Comparison of ENCODE assay signal across 9 cellular contexts in the genomic region with DNA sequence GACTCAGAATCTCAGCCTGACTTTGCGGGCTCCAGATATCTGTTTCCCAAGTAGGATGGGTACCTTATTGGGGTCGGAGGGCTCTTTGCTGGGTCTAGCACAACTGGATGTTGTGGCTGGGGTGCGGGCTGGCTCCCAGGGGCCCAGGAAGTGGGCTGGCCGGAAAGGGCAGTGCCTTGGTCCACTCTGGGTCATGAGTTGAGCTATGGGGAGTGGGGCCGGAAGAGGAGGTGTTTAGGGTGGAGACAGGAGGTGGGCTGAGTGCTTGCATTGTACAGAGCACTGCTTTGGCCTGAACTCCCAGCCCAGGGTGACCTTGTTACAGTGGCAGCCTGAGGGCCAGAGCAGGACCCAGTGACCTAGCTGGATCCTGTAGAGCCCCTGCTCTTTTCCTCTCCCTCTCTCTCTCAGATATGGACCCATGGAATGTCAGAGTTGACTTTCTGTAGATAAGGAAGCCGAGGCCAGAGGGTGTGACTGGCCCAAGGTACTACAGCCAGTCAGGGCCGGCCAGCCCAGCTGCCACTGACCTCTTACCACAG. TPM values are rescaled to one million over a fixed set of nuclear protein-coding genes. Genes with fewer than 3 reads are reported as not detected.
DNase-seq lines count a peak whose midpoint lies in the region; TF ChIP-seq lines count a peak whose summit lies in the region.
"Had no signal": no experiment of that assay in that cellular context is flagged by ENCODE, and none has a peak within 500 bp of the region (broad histone marks: within the 10 kb centered on the region; RNA-seq: fewer than 3 reads in every experiment).

No MANE protein-coding gene starts in this region.

- H3K9ac ChIP-seq in iPS-18a (ENCODE audit: low read length), result no peak overlapping the region
- peak overlapping the region; percentile 68 to 78 for H3K9ac ChIP-seq in stomach smooth muscle (ENCODE audit: low read length in 2 of 2)

- H3K36me3 ChIP-seq in adrenal gland (replicated peaks in 1 of 2), result peaks cover 0 to 20% of the 10 kb centered on the region in 2 donors
- H3K36me3 ChIP-seq in iPS-18a (ENCODE audit: control insufficient read depth, low read depth, low read length), result peaks cover 7% of the 10 kb centered on the region
- peaks cover 26 to 27% of the 10 kb centered on the region in 2 donors for H3K36me3 ChIP-seq in stomach smooth muscle (ENCODE audit: control insufficient read depth in 2 of 2, insufficient read depth in 2 of 2, low read length in 2 of 2)

- H3K27ac ChIP-seq in adrenal gland, result peak overlapping the region in 4 of 5 donors; percentile 70 to 91 (median 81)
- no peak overlapping the region for H3K27ac ChIP-seq in iPS-18a (ENCODE audit: low read length)
- peak overlapping the region; percentile 80 for H3K27ac ChIP-seq in stomach smooth muscle (ENCODE audit: low read length)

- 44 to 66% (median 56%) methylated on average over 7 of the region's 7 CpGs for WGBS in adrenal gland, 4 donors

- no peaks in the 10 kb centered on the region for H3K9me3 ChIP-seq in adrenal gland (replicated peaks in 1 of 3)
- H3K9me3 ChIP-seq in iPS-18a (ENCODE audit: control insufficient read depth, low read depth, low read length), result no peaks in the 10 kb centered on the region
- no peaks in the 10 kb centered on the region for H3K9me3 ChIP-seq in stomach smooth muscle (ENCODE audit: control insufficient read depth in 2 of 2, low read length in 2 of 2)

- no peaks in the 10 kb centered on the region for H3K27me3 ChIP-seq in adrenal gland
- H3K27me3 ChIP-seq in iPS-18a (ENCODE audit: control insufficient read depth, insufficient read depth, low read length), result no peaks in the 10 kb centered on the region
- H3K27me3 ChIP-seq in stomach smooth muscle (ENCODE audit: control insufficient read depth in 1 of 2, insufficient read depth in 2 of 2, low read length in 2 of 2), result no peaks in the 10 kb centered on the region

- H3K4me1 ChIP-seq in adrenal gland (replicated peaks in 1 of 2) (peaks cover 36 to 70% of the 10 kb centered on the region in 2 donors), iPS-18a (ENCODE audit: control insufficient read depth, low read depth, low read length) (peaks cover 40% of the 10 kb centered on the region), stomach smooth muscle (ENCODE audit: control insufficient read depth, insufficient read depth, low read length) (peaks cover 63% of the 10 kb centered on the region)

- intact Hi-C loops in adrenal gland (cut with DNase I), result no loop called here

- TF ChIP-seq CTCF in LNCaP clone FGC (IDR thresholded peaks at IDR 0.05; ENCODE audit: control insufficient read depth, extremely low read depth, insufficient read depth), result no peak
- no peak for TF ChIP-seq CTCF in adrenal gland (IDR thresholded peaks at IDR 0.05)

- no peak for TF ChIP-seq POLR2A in adrenal gland (IDR thresholded peaks at IDR 0.05)

- H3K4me3 ChIP-seq in LNCaP clone FGC (ENCODE audit: low read depth, low read length), result peak overlapping the region; percentile 57
- H3K4me3 ChIP-seq in adrenal gland, result peak overlapping the region in 1 of 4 donors; percentile 68
- peak overlapping the region; percentile 76 for H3K4me3 ChIP-seq in iPS-18a (ENCODE audit: low read length)
- H3K4me3 ChIP-seq in stomach smooth muscle (ENCODE audit: low read length in 2 of 2), result peak overlapping the region; percentile 77 to 89

- DNase-seq in LNCaP clone FGC (ENCODE audit: low read depth), result no peak
- peak in 1 of 7 donors; percentile 38 for DNase-seq in adrenal gland
- no peak for DNase-seq in DMS 273 treated with DMSO at 0.1 percent for 48 hours (lab: John Stamatoyannopoulos, UW)
- no peak for DNase-seq in NCI-H510A (lab: John Stamatoyannopoulos, UW)
- DNase-seq in DMS53 treated with DMSO at 0.1 percent for 48 hours (lab: John Stamatoyannopoulos, UW; ENCODE audit: unreplicated experiment), result no peak
- no peak for DNase-seq in GOT3 (lab: John Stamatoyannopoulos, UW)

RNA-seq across cellular contexts. Expression of a gene that starts 13.2 kb away (rescaled TPM):
- total RNA-seq in adrenal gland, result 100 to 1,000 TPM in 2 of 8 donors, 10 to 100 TPM in 6; 53.0 to 140 (median 80.2) TPM
- 100 to 1,000 TPM in 2 of 3 donors, 10 to 100 TPM in 1; 57.0 to 207 (median 103) TPM for polyA plus RNA-seq in adrenal gland

RNA-seq across cellular contexts. Expression of a gene that starts 48.4 kb away (rescaled TPM):
- 100 to 1,000 TPM in 4 of 8 donors, 10 to 100 TPM in 4; 81.9 to 254 (median 105) TPM for total RNA-seq in adrenal gland
- 100 to 1,000 TPM in 1 of 3 donors, 10 to 100 TPM in 2; 42.6 to 274 (median 54.5) TPM for polyA plus RNA-seq in adrenal gland

RNA-seq across cellular contexts. Expression of a gene that starts 54.9 kb away (rescaled TPM):
- total RNA-seq in adrenal gland, result 10 to 100 TPM; 13.8 to 43.6 (median 25.7) TPM
- 10 to 100 TPM; 29.6 to 39.9 (median 31.4) TPM for polyA plus RNA-seq in adrenal gland

RNA-seq across cellular contexts. Expression of a gene that starts 58.9 kb away (rescaled TPM):
- not detected for total RNA-seq in adrenal gland
- 1 to 10 TPM in 2 of 3 donors, not detected in 1; 3.0 to 5.1 TPM for polyA plus RNA-seq in adrenal gland
- total RNA-seq: lung microvascular endothelial cell had no signal
